ENCODE assay signal across 8 cellular contexts in the genomic region with DNA sequence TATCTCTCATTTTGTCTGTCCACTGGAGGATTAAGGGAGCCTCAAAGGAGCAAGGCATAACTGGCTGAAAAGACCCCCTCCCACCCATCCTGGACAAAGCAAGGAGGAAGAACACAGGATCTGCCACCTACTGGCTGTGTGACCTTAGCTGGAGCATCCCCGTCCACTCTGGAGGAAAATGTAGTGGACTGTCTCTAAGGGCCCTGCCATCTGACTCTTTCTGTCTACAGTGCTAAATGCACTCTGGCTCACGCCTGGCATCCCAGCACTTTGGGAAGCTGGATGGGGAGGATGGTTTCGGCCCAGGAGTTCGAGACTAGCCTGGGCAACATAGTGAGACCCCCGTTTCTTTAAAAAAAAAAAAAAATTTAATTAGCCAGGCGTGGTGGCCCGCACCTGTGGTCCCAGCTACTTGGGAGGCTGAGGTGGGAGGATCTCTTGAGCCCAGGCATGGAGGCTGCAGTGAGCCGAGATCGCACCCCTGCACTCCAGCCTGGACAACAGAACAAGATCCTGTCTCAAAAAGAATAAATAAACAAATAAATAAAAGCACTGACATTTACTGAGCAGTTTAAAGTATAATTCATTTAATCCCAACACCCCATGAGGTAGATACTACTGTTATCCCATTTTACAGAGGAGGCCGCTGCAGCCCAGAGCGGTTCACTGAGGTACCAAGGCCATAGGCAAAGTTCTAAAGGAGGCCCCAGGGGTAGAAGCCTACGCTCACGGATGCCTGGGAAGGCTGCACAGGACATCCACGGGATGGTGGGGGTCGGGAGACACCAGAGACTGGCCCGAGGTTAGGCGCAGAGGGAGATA. TPM values are rescaled to one million over a fixed set of nuclear protein-coding genes. Genes with fewer than 3 reads are reported as not detected.
DNase-seq lines count a peak whose midpoint lies in the region; ATAC-seq, FAIRE-seq and TF ChIP-seq lines count a peak whose summit lies in the region.

No MANE protein-coding gene starts in this region.

- peaks cover 0 to 2% (median 0%) of the 10 kb centered on the region in 7 donors for H3K9me3 Mint-ChIP-seq in CD14-positive monocyte

- 59% methylated on average over 17 of the region's 17 CpGs for WGBS in GM12878 (ENCODE audit: insufficient coverage, insufficient replicate concordance, low lambda C conversion rate, missing lambda C conversion rate)
- WGBS in liver, result 30% methylated on average over 17 of the region's 17 CpGs
- WGBS in thymus, result 51% methylated on average over 17 of the region's 17 CpGs

- H3K79me2 ChIP-seq in GM12878 (ENCODE audit: control insufficient read depth, insufficient read depth, low read length), result peaks cover 35% of the 10 kb centered on the region

- CTCF ChIA-PET in GM12878 (lab: Yijun Ruan, JAX), result interaction anchor here (0.7 to 13.4 kb wide), 13 partner anchors 9 to 110 kb away, joined by 3 to 191 read pairs (median 4); no protein-coding TSS in a partner anchor

- H3K36me3 ChIP-seq in GM12878 (ENCODE audit: control insufficient read depth in 2 of 2, insufficient read depth in 2 of 2, low read length in 1 of 2) (0 out of 4 replicates have a peak, but pooled peaks cover 0 to under 1% of the 10 kb centered on the region in 2 experiments), liver (ENCODE audit: control insufficient read depth in 4 of 4, insufficient read depth in 3 of 4, low read depth in 1 of 4, low read length in 3 of 4) (no peaks in the 10 kb centered on the region), thymus (ENCODE audit: control insufficient read depth, insufficient read depth) (no peaks in the 10 kb centered on the region)

- TF ChIP-seq POLR2A in GM12878 (IDR thresholded peaks at IDR 0.05; ENCODE audit: low read depth, low read length) (no peak), erythroblast (IDR thresholded peaks at IDR 0.05; ENCODE audit: low read length) (no peak)

- H2AFZ ChIP-seq in GM12878 (ENCODE audit: control insufficient read depth, low read depth, low read length), result peak overlapping the region; percentile 86

- no peaks in the 10 kb centered on the region for H4K20me1 ChIP-seq in GM12878 (ENCODE audit: control insufficient read depth, insufficient read depth)

- peak overlapping the region; percentile 73 for H3K4me2 ChIP-seq in GM12878 (ENCODE audit: control insufficient read depth, insufficient read depth)

- H3K4me3 ChIP-seq in GM12878 (peak overlapping the region; percentile 99), liver (ENCODE audit: low read depth in 1 of 3, low read length in 3 of 3) (peak overlapping the region; percentile 80 to 90 (median 85)), thymus (ENCODE audit: low read length) (peak overlapping the region; percentile 97)

- H3K4me3 Mint-ChIP-seq in CD14-positive monocyte, result peak overlapping the region; percentile 91 to 99

- FAIRE-seq in GM12878 (lab: Jason Lieb, UNC), result no peak

- peaks cover 7 to 8% of the 10 kb centered on the region in 2 donors for H3K36me3 Mint-ChIP-seq in CD14-positive monocyte

- no peaks in the 10 kb centered on the region for H3K27me3 Mint-ChIP-seq in CD14-positive monocyte (ENCODE audit: low read depth in 3 of 3)

- TF ChIP-seq EP300 in GM12878 (IDR thresholded peaks at IDR 0.05; ENCODE audit: borderline replicate concordance in 1 of 2, control insufficient read depth in 1 of 2, low read depth in 2 of 2, low read length in 2 of 2), result no peak

- DNase-seq in CD14-positive monocyte (ENCODE audit: low spot score) (no peak), GM12878 (ENCODE audit: low read depth, low spot score) (no peak), H4 (ENCODE audit: low spot score) (no peak), erythroblast (lab: John Stamatoyannopoulos, UW) (no peak), islet precursor cell (no peak)

- POLR2A ChIA-PET in GM12878 (lab: Charles Lee), result interaction anchor here (0.5 to 1.4 kb wide), 7 partner anchors 13 to 32 kb away, joined by 3 to 6 read pairs (median 3); no protein-coding TSS in a partner anchor

- intact Hi-C loops in CD14-positive monocyte (cut with micrococcal nuclease), result no loop called here
- intact Hi-C loops in GM12878 (cut with micrococcal nuclease; ENCODE audit: unreplicated experiment), result no loop called here

- TF ChIP-seq CTCF in CD14-positive monocyte (IDR thresholded peaks at IDR 0.05) (no peak), GM12878 (IDR thresholded peaks at IDR 0.05 in 2 of 3, conservative IDR thresholded peaks at IDR 0.05 in 1 of 3; ENCODE audit: control insufficient read depth in 2 of 3, extremely low read depth in 1 of 3, insufficient read depth in 1 of 3, low read depth in 3 of 3, low read length in 3 of 3) (peak in 2 of 3 experiments; percentile 10 to 28; a peak in 2 of 6 replicates), liver (IDR thresholded peaks at IDR 0.05; ENCODE audit: low read depth, low read length, missing input control) (peak; percentile 22)

- H3K27me3 ChIP-seq in GM12878 (replicated peaks in 1 of 2; ENCODE audit: control insufficient read depth in 2 of 2, insufficient read depth in 2 of 2, low read length in 1 of 2) (no peaks in the 10 kb centered on the region), liver (ENCODE audit: control insufficient read depth in 4 of 4, insufficient read depth in 4 of 4, low read length in 3 of 4) (no peaks in the 10 kb centered on the region), thymus (ENCODE audit: control insufficient read depth, insufficient read depth) (no peaks in the 10 kb centered on the region)

- ATAC-seq in HG03108 (IDR thresholded peaks at IDR 0.05; ENCODE audit: unreplicated experiment), result peak; percentile 6
- peak; percentile 33 for ATAC-seq in GM12878

- H3K4me1 ChIP-seq in GM12878 (ENCODE audit: control insufficient read depth, insufficient read depth, low read length), result peaks cover 10% of the 10 kb centered on the region
- H3K4me1 ChIP-seq in liver (ENCODE audit: control insufficient read depth in 4 of 4, insufficient read depth in 4 of 4, low read length in 3 of 4), result peaks cover 1 to 33% (median 16%) of the 10 kb centered on the region in 4 donors
- H3K4me1 ChIP-seq in thymus (ENCODE audit: control insufficient read depth, insufficient read depth, low read length), result peaks cover 13% of the 10 kb centered on the region

- SMC1A ChIA-PET in GM12878 (lab: Charles Lee; ENCODE audit: uncharacterized antibody, unreplicated experiment), result interaction anchor here (0.9 to 12.0 kb wide), 13 partner anchors 9 to 117 kb away, joined by 3 to 305 read pairs (median 3); no protein-coding TSS in a partner anchor

- H3K9me3 ChIP-seq in GM12878 (replicated peaks; ENCODE audit: control insufficient read depth, insufficient read depth, low read length) (no peaks in the 10 kb centered on the region), liver (ENCODE audit: control insufficient read depth in 4 of 4, low read length in 3 of 4) (no peaks in the 10 kb centered on the region), thymus (ENCODE audit: control insufficient read depth) (no peaks in the 10 kb centered on the region)

- H3K27ac ChIP-seq in GM12878 (ENCODE audit: control insufficient read depth, insufficient read depth) (peak overlapping the region; percentile 62), liver (ENCODE audit: low read depth in 1 of 2, low read length in 2 of 2) (peak overlapping the region; percentile 78 to 90), thymus (ENCODE audit: low read depth) (peak overlapping the region; percentile 86)

- H3K27ac Mint-ChIP-seq in CD14-positive monocyte, result peak overlapping the region; percentile 41 to 90 (median 89)

- no TSS peak for BruUV-seq in GM12878 (replicated peaks; lab: Mats Ljungman, UMichigan)

- H3K9ac ChIP-seq in GM12878 (ENCODE audit: control insufficient read depth, insufficient read depth, low read length) (peak overlapping the region; percentile 74), liver (ENCODE audit: low read depth in 1 of 2, low read length in 2 of 2) (peak overlapping the region; percentile 84 to 90)

- no peak for TF ChIP-seq RAD21 in GM12878 (IDR thresholded peaks at IDR 0.05; ENCODE audit: insufficient read depth, low read depth, low read length)
- peak in 1 of 2 donors; percentile 8 for TF ChIP-seq RAD21 in liver (IDR thresholded peaks at IDR 0.05)

- RAD21 ChIA-PET in GM12878 (lab: Charles Lee; ENCODE audit: unreplicated experiment), result interaction anchor here (0.8 to 2.3 kb wide), 7 partner anchors 15 to 72 kb away, joined by 3 to 17 read pairs (median 6); no protein-coding TSS in a partner anchor

- in situ Hi-C loops in GM12878 (cut with MboI), result no loop called here

- H3K4me1 Mint-ChIP-seq in CD14-positive monocyte, result peaks cover 41% of the 10 kb centered on the region

RNA-seq across cellular contexts. Expression of gene TBC1D2B, which starts 1.1 kb away (rescaled TPM):
- 1 to 10 TPM; 5.9 to 6.2 TPM for polyA plus RNA-seq in CD14-positive monocyte
- total RNA-seq in GM12878 (2013; cell fraction: nucleolus; rRNA removed), result 172 and 173 TPM in 2 replicates
- total RNA-seq in GM12878 (2014; rRNA removed), result 18.4 and 21.9 TPM in 2 replicates
- total RNA-seq in GM12878 (2014; rRNA removed; fragmentation: Illumina TruSeq; extraction: Trizol), result 17.0 and 20.4 TPM in 2 replicates
- 27.0 and 28.7 TPM in 2 replicates for total RNA-seq in GM12878 (2021)
- polyA plus RNA-seq in GM12878 (2011; ENCODE audit: low read depth), result 12.9 TPM
- polyA plus RNA-seq in GM12878 (2011; rRNA removed), result 53.4 and 75.9 TPM in 2 replicates
- polyA plus RNA-seq in GM12878 (2011; cell fraction: cytosol; rRNA removed), result 38.8 and 40.0 TPM in 2 replicates
- polyA plus RNA-seq in GM12878 (2011; cell fraction: nucleus; rRNA removed), result 110 and 121 TPM in 2 replicates
- polyA plus RNA-seq in GM12878 (2012), result 17.9 and 21.2 TPM in 2 replicates
- polyA plus RNA-seq in GM12878 (2014; fragmentation: Illumina TruSeq; extraction: Trizol), result 22.7 and 26.1 TPM in 2 replicates
- 1 to 10 TPM; 1.3 to 1.4 TPM for polyA plus RNA-seq in GM12878 (2014; fragmentation: Nextera tagmentation; extraction: Ambion mirVana)
- 22.4 and 25.6 TPM in 2 replicates for polyA plus RNA-seq in GM12878 (2014; rRNA removed)
- polyA plus RNA-seq in GM12878 (2016; fragmentation: Nextera tagmentation; extraction: Ambion mirVana), result 1 to 10 TPM; 2.7 to 8.2 TPM
- polyA minus RNA-seq in GM12878 (2011; rRNA and poly(A)+ RNA removed), result 50.3 and 51.8 TPM in 2 replicates
- polyA minus RNA-seq in GM12878 (2011; cell fraction: cytosol; rRNA and poly(A)+ RNA removed), result 14.4 and 14.8 TPM in 2 replicates
- polyA minus RNA-seq in GM12878 (2011; cell fraction: nucleus; rRNA and poly(A)+ RNA removed), result 35.9 and 50.8 TPM in 2 replicates
- total RNA-seq in liver, result 100 to 1,000 TPM in 1 of 2 donors, 1 to 10 TPM in 1; 8.4 to 119 TPM
- 10 to 100 TPM; 18.7 to 25.2 TPM for polyA plus RNA-seq in liver
- 20.0 TPM for polyA plus RNA-seq in thymus
- total RNA-seq in H4 (2014; rRNA removed; shearing (Covaris generic)), result 12.3 and 13.8 TPM in 2 replicates

RNA-seq across cellular contexts. Expression of gene SH2D7, which starts 15.9 kb away (rescaled TPM):
- polyA plus RNA-seq in CD14-positive monocyte (not detected), GM12878 (2011; rRNA removed) (not detected in 2 replicates), GM12878 (2014; fragmentation: Illumina TruSeq; extraction: Trizol) (0.04 TPM in 1 of 2 replicates, not detected in the other), GM12878 (2014; fragmentation: Nextera tagmentation; extraction: Ambion mirVana) (not detected), GM12878 (2014; rRNA removed) (not detected in 2 replicates), GM12878 (2016; fragmentation: Nextera tagmentation; extraction: Ambion mirVana) (not detected), liver (not detected), thymus (0.05 TPM)
- not detected in 2 replicates for total RNA-seq in GM12878 (2013; cell fraction: nucleolus; rRNA removed)
- total RNA-seq in GM12878 (2014; rRNA removed) (0.06 TPM in 1 of 2 replicates, not detected in the other), GM12878 (2014; rRNA removed; fragmentation: Illumina TruSeq; extraction: Trizol) (not detected in 2 replicates), GM12878 (2021) (0.08 TPM in 1 of 2 replicates, not detected in the other), liver (not detected)
- polyA plus RNA-seq in GM12878 (2011; ENCODE audit: low read depth), result not detected
- not detected in 2 replicates for polyA plus RNA-seq in GM12878 (2011; cell fraction: cytosol; rRNA removed)
- polyA plus RNA-seq in GM12878 (2011; cell fraction: nucleus; rRNA removed), result not detected in 2 replicates
- polyA plus RNA-seq in GM12878 (2012), result not detected in 2 replicates
- polyA minus RNA-seq in GM12878 (2011; rRNA and poly(A)+ RNA removed), result 0.10 and 0.15 TPM in 2 replicates
- not detected in 2 replicates for polyA minus RNA-seq in GM12878 (2011; cell fraction: cytosol; rRNA and poly(A)+ RNA removed)
- 0.12 TPM in 1 of 2 replicates, not detected in the other for polyA minus RNA-seq in GM12878 (2011; cell fraction: nucleus; rRNA and poly(A)+ RNA removed)
- not detected in 2 replicates for total RNA-seq in H4 (2014; rRNA removed; shearing (Covaris generic))

RNA-seq across cellular contexts. Expression of gene CIB2, which starts 54.8 kb away (rescaled TPM):
- polyA plus RNA-seq in CD14-positive monocyte (under 1 TPM; 0.51 to 0.75 TPM), GM12878 (2011; rRNA removed) (7.4 and 11.7 TPM in 2 replicates), GM12878 (2014; fragmentation: Illumina TruSeq; extraction: Trizol) (7.9 and 11.7 TPM in 2 replicates), GM12878 (2014; fragmentation: Nextera tagmentation; extraction: Ambion mirVana) (1 to 10 TPM in 1 of 2 experiments, under 1 TPM in 1; 0.56 to 1.6 TPM), GM12878 (2014; rRNA removed) (7.2 and 8.2 TPM in 2 replicates), GM12878 (2016; fragmentation: Nextera tagmentation; extraction: Ambion mirVana) (10 to 100 TPM in 1 of 2 experiments, 1 to 10 TPM in 1; 1.5 to 12.1 TPM), liver (under 1 TPM; 0.36 to 0.70 TPM), thymus (11.2 TPM)
- total RNA-seq in GM12878 (2013; cell fraction: nucleolus; rRNA removed), result 0.69 and 1.5 TPM in 2 replicates
- total RNA-seq in GM12878 (2014; rRNA removed) (7.2 and 8.8 TPM in 2 replicates), GM12878 (2014; rRNA removed; fragmentation: Illumina TruSeq; extraction: Trizol) (5.9 and 6.8 TPM in 2 replicates), GM12878 (2021) (6.9 and 7.2 TPM in 2 replicates), liver (1 to 10 TPM in 1 of 2 donors, under 1 TPM in 1; 0.25 to 2.2 TPM)
- 2.3 TPM for polyA plus RNA-seq in GM12878 (2011; ENCODE audit: low read depth)
- 7.8 and 10.2 TPM in 2 replicates for polyA plus RNA-seq in GM12878 (2011; cell fraction: cytosol; rRNA removed)
- 3.3 and 3.9 TPM in 2 replicates for polyA plus RNA-seq in GM12878 (2011; cell fraction: nucleus; rRNA removed)
- 3.1 and 3.4 TPM in 2 replicates for polyA plus RNA-seq in GM12878 (2012)
- 10.4 and 22.3 TPM in 2 replicates for polyA minus RNA-seq in GM12878 (2011; rRNA and poly(A)+ RNA removed)
- polyA minus RNA-seq in GM12878 (2011; cell fraction: cytosol; rRNA and poly(A)+ RNA removed), result 2.6 and 3.7 TPM in 2 replicates
- polyA minus RNA-seq in GM12878 (2011; cell fraction: nucleus; rRNA and poly(A)+ RNA removed), result 0.73 and 1.2 TPM in 2 replicates
- 1.1 TPM in 1 of 2 replicates, not detected in the other for total RNA-seq in H4 (2014; rRNA removed; shearing (Covaris generic))
